In genomic region chr1:11990303-11991032, GRCh38 we compare ENCODE assay signal across 2 cellular contexts.
TF ChIP-seq lines count a peak whose summit lies in the region.

No MANE protein-coding gene starts in this region.

TF ChIP-seq in IMR-90, 13 proteins besides CTCF, POLR2A, EP300 and RAD21:
- TF ChIP-seq RFX5 (IDR thresholded peaks at IDR 0.05; ENCODE audit: low read depth, low read length) (no peak), MAZ (IDR thresholded peaks at IDR 0.05; ENCODE audit: borderline replicate concordance, low read depth, low read length) (no peak), MXI1 (IDR thresholded peaks at IDR 0.05; ENCODE audit: borderline replicate concordance, low read depth, low read length) (no peak), SMC3 (IDR thresholded peaks at IDR 0.05; ENCODE audit: low read depth, low read length) (no peak), RCOR1 (IDR thresholded peaks at IDR 0.05; ENCODE audit: insufficient replicate concordance, low read length) (no peak), USF2 (IDR thresholded peaks at IDR 0.05; ENCODE audit: low read depth, low read length) (no peak), CHD1 (IDR thresholded peaks at IDR 0.05; ENCODE audit: low read depth, low read length) (no peak), NFE2L2 (IDR thresholded peaks at IDR 0.05; ENCODE audit: low read depth, low read length) (no peak), FOS (IDR thresholded peaks at IDR 0.05; ENCODE audit: low read depth, low read length) (no peak), CEBPB (IDR thresholded peaks at IDR 0.05; ENCODE audit: low read depth, low read length) (no peak)
- TF ChIP-seq, protein P1, sequence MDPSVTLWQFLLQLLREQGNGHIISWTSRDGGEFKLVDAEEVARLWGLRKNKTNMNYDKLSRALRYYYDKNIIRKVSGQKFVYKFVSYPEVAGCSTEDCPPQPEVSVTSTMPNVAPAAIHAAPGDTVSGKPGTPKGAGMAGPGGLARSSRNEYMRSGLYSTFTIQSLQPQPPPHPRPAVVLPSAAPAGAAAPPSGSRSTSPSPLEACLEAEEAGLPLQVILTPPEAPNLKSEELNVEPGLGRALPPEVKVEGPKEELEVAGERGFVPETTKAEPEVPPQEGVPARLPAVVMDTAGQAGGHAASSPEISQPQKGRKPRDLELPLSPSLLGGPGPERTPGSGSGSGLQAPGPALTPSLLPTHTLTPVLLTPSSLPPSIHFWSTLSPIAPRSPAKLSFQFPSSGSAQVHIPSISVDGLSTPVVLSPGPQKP (IDR thresholded peaks at IDR 0.05; ENCODE audit: borderline replicate concordance, low read depth, low read length): no peak

TF ChIP-seq in HEK293T, 16 proteins besides CTCF, POLR2A, EP300 and RAD21:
- TF ChIP-seq LEF1 (IDR thresholded peaks at IDR 0.05; ENCODE audit: borderline replicate concordance): no peak
- TF ChIP-seq ARNT (IDR thresholded peaks at IDR 0.05): no peak
- TF ChIP-seq SUZ12 (IDR thresholded peaks at IDR 0.05): no peak
- TF ChIP-seq CTBP1 (IDR thresholded peaks at IDR 0.05; ENCODE audit: borderline replicate concordance): no peak
- no peak for TF ChIP-seq HDGF (IDR thresholded peaks at IDR 0.05; ENCODE audit: borderline replicate concordance)
- no peak for TF ChIP-seq FOXK2 (IDR thresholded peaks at IDR 0.05)
- TF ChIP-seq BHLHE40 (IDR thresholded peaks at IDR 0.05; ENCODE audit: borderline replicate concordance): no peak
- no peak for TF ChIP-seq TARDBP (IDR thresholded peaks at IDR 0.05)
- TF ChIP-seq FOXA1 (IDR thresholded peaks at IDR 0.05): no peak
- TF ChIP-seq, protein P2, sequence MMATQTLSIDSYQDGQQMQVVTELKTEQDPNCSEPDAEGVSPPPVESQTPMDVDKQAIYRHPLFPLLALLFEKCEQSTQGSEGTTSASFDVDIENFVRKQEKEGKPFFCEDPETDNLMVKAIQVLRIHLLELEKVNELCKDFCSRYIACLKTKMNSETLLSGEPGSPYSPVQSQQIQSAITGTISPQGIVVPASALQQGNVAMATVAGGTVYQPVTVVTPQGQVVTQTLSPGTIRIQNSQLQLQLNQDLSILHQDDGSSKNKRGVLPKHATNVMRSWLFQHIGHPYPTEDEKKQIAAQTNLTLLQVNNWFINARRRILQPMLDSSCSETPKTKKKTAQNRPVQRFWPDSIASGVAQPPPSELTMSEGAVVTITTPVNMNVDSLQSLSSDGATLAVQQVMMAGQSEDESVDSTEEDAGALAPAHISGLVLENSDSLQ (IDR thresholded peaks at IDR 0.05): no peak
- no peak for TF ChIP-seq ELF4 (IDR thresholded peaks at IDR 0.05)
- TF ChIP-seq L3MBTL2 (conservative IDR thresholded peaks at IDR 0.05): no peak
- no peak for TF ChIP-seq SP1 (IDR thresholded peaks at IDR 0.05)
- no peak for TF ChIP-seq ZNF384 (IDR thresholded peaks at IDR 0.05)
- TF ChIP-seq FOXM1 (IDR thresholded peaks at IDR 0.05; ENCODE audit: borderline replicate concordance): no peak
- no peak for TF ChIP-seq NFRKB (IDR thresholded peaks at IDR 0.05)
